20 cellular contexts compared by ENCODE assay signal in genomic region chr3:48569400-48569799, GRCh38. TPM values are rescaled to one million over a fixed set of nuclear protein-coding genes. Genes with fewer than 3 reads are reported as not detected.
DNase-seq lines count a peak whose midpoint lies in the region; ATAC-seq, FAIRE-seq and TF ChIP-seq lines count a peak whose summit lies in the region.
"Had no signal": no experiment of that assay in that cellular context is flagged by ENCODE, and none has a peak within 500 bp of the region (broad histone marks: within the 10 kb centered on the region; RNA-seq: fewer than 3 reads in every experiment).

No MANE protein-coding gene starts in this region.

- POLR2A ChIA-PET in activated naive CD8-positive, alpha-beta T cell treated with anti-CD3 and anti-CD28 coated beads, Interleukin-2, amount 10 ng/mL, durations not matched to agents 7 days and 5 days (lab: Charles Lee) = no interaction called here

- H3K4me3 Mint-ChIP-seq in activated naive CD8-positive, alpha-beta T cell treated with anti-CD3 and anti-CD28 coated beads, Interleukin-2, amount 10 ng/mL, durations not matched to agents 7 days and 5 days = no peak overlapping the region
- no peak overlapping the region for H3K4me3 Mint-ChIP-seq in activated naive CD8-positive, alpha-beta T cell treated with anti-CD3 and anti-CD28 coated beads for 36 hours
- H3K4me3 Mint-ChIP-seq in central memory CD8-positive, alpha-beta T cell = no peak overlapping the region
- no peak overlapping the region for H3K4me3 Mint-ChIP-seq in nephron progenitor cell
- H3K4me3 Mint-ChIP-seq: B cell; CD8-positive, alpha-beta T cell; H9 had no signal

- no peak for TF ChIP-seq CTCF in nephron progenitor cell (IDR thresholded peaks at IDR 0.05)

- no peak for FAIRE-seq in frontal cortex (lab: Jason Lieb, UNC)
- FAIRE-seq: A204.1, G401.6, GM12892 had no signal

- DNase-seq in activated naive CD8-positive, alpha-beta T cell treated with anti-CD3 and anti-CD28 coated beads, Interleukin-2, amount 10 ng/mL, durations not matched to agents 7 days and 5 days = no peak
- DNase-seq in activated naive CD8-positive, alpha-beta T cell treated with anti-CD3 and anti-CD28 coated beads for 36 hours = no peak
- no peak for DNase-seq in central memory CD8-positive, alpha-beta T cell (ENCODE audit: low spot score in 2 of 2)
- no peak for DNase-seq in nephron progenitor cell
- DNase-seq in NCI-H1436 (lab: John Stamatoyannopoulos, UW) = no peak
- DNase-seq in frontal cortex (ENCODE audit: low spot score in 2 of 2) = no peak
- DNase-seq: Caco-2; CD4-positive, CD25-positive, alpha-beta regulatory T cell; CD8-positive, alpha-beta T cell; DMS153; DND-41; GM23248; H9 had no signal

- ATAC-seq in activated naive CD8-positive, alpha-beta T cell treated with anti-CD3 and anti-CD28 coated beads, Interleukin-2, amount 10 ng/mL, durations not matched to agents 7 days and 5 days (ENCODE audit: low read depth) = no peak
- no peak for ATAC-seq in central memory CD8-positive, alpha-beta T cell (replicated peaks; ENCODE audit: extremely low read depth, poor library complexity, severe bottlenecking)
- no peak for ATAC-seq in HG03342 (IDR thresholded peaks at IDR 0.05; ENCODE audit: unreplicated experiment)
- ATAC-seq: CD8-positive, alpha-beta T cell; HCT116 had no signal

- no peaks in the 10 kb centered on the region for H3K27me3 Mint-ChIP-seq in activated naive CD8-positive, alpha-beta T cell treated with anti-CD3 and anti-CD28 coated beads, Interleukin-2, amount 10 ng/mL, durations not matched to agents 7 days and 5 days
- no peaks in the 10 kb centered on the region for H3K27me3 Mint-ChIP-seq in activated naive CD8-positive, alpha-beta T cell treated with anti-CD3 and anti-CD28 coated beads for 36 hours
- H3K27me3 Mint-ChIP-seq in central memory CD8-positive, alpha-beta T cell = no peaks in the 10 kb centered on the region
- peaks cover 6% of the 10 kb centered on the region for H3K27me3 Mint-ChIP-seq in nephron progenitor cell (ENCODE audit: low read depth, poor library complexity)
- H3K27me3 Mint-ChIP-seq: B cell; CD4-positive, CD25-positive, alpha-beta regulatory T cell had no signal

- H3K4me1 Mint-ChIP-seq in activated naive CD8-positive, alpha-beta T cell treated with anti-CD3 and anti-CD28 coated beads, Interleukin-2, amount 10 ng/mL, durations not matched to agents 7 days and 5 days = peaks cover 11% of the 10 kb centered on the region
- peaks cover 6% of the 10 kb centered on the region for H3K4me1 Mint-ChIP-seq in activated naive CD8-positive, alpha-beta T cell treated with anti-CD3 and anti-CD28 coated beads for 36 hours
- H3K4me1 Mint-ChIP-seq in central memory CD8-positive, alpha-beta T cell = no peaks in the 10 kb centered on the region
- H3K4me1 Mint-ChIP-seq in nephron progenitor cell = peaks cover 27% of the 10 kb centered on the region
- H3K4me1 Mint-ChIP-seq: B cell; CD4-positive, CD25-positive, alpha-beta regulatory T cell; H9 had no signal

- peak overlapping the region; percentile 13 for H3K27ac Mint-ChIP-seq in activated naive CD8-positive, alpha-beta T cell treated with anti-CD3 and anti-CD28 coated beads, Interleukin-2, amount 10 ng/mL, durations not matched to agents 7 days and 5 days
- H3K27ac Mint-ChIP-seq in activated naive CD8-positive, alpha-beta T cell treated with anti-CD3 and anti-CD28 coated beads for 36 hours = no peak overlapping the region
- peak overlapping the region; percentile 17 for H3K27ac Mint-ChIP-seq in central memory CD8-positive, alpha-beta T cell (ENCODE audit: low read depth)
- peak overlapping the region; percentile 81 for H3K27ac Mint-ChIP-seq in nephron progenitor cell
- H3K27ac Mint-ChIP-seq: B cell; CD4-positive, CD25-positive, alpha-beta regulatory T cell; CD8-positive, alpha-beta T cell; H9 had no signal

- H3K36me3 Mint-ChIP-seq in activated naive CD8-positive, alpha-beta T cell treated with anti-CD3 and anti-CD28 coated beads, Interleukin-2, amount 10 ng/mL, durations not matched to agents 7 days and 5 days = no peaks in the 10 kb centered on the region
- H3K36me3 Mint-ChIP-seq in activated naive CD8-positive, alpha-beta T cell treated with anti-CD3 and anti-CD28 coated beads for 36 hours = no peaks in the 10 kb centered on the region
- H3K36me3 Mint-ChIP-seq in central memory CD8-positive, alpha-beta T cell (ENCODE audit: insufficient read depth) = no peaks in the 10 kb centered on the region
- H3K36me3 Mint-ChIP-seq in nephron progenitor cell (ENCODE audit: low read depth) = no peaks in the 10 kb centered on the region
- H3K36me3 Mint-ChIP-seq: CD4-positive, CD25-positive, alpha-beta regulatory T cell; CD8-positive, alpha-beta T cell had no signal

- no peaks in the 10 kb centered on the region for H3K9me3 Mint-ChIP-seq in activated naive CD8-positive, alpha-beta T cell treated with anti-CD3 and anti-CD28 coated beads, Interleukin-2, amount 10 ng/mL, durations not matched to agents 7 days and 5 days
- H3K9me3 Mint-ChIP-seq in activated naive CD8-positive, alpha-beta T cell treated with anti-CD3 and anti-CD28 coated beads for 36 hours = no peaks in the 10 kb centered on the region
- H3K9me3 Mint-ChIP-seq in central memory CD8-positive, alpha-beta T cell = no peaks in the 10 kb centered on the region
- H3K9me3 Mint-ChIP-seq in nephron progenitor cell = no peaks in the 10 kb centered on the region
- H3K9me3 Mint-ChIP-seq: CD8-positive, alpha-beta T cell; H9 had no signal

RNA-seq across cellular contexts. Expression of gene UCN2, which starts 5.8 kb away (rescaled TPM):
- total RNA-seq in activated naive CD8-positive, alpha-beta T cell treated with anti-CD3 and anti-CD28 coated beads, Interleukin-2, amount 10 ng/mL, durations not matched to agents 7 days and 5 days = not detected
- not detected for total RNA-seq in activated naive CD8-positive, alpha-beta T cell treated with anti-CD3 and anti-CD28 coated beads for 36 hours
- not detected for total RNA-seq in frontal cortex
- total RNA-seq: B cell; CD4-positive, CD25-positive, alpha-beta regulatory T cell; CD8-positive, alpha-beta T cell had no signal

RNA-seq across cellular contexts. Expression of gene PFKFB4, which starts 12.8 kb away (rescaled TPM):
- 10 to 100 TPM; 56.8 to 60.7 TPM for total RNA-seq in activated naive CD8-positive, alpha-beta T cell treated with anti-CD3 and anti-CD28 coated beads, Interleukin-2, amount 10 ng/mL, durations not matched to agents 7 days and 5 days
- 10 to 100 TPM; 33.7 to 36.1 TPM for total RNA-seq in activated naive CD8-positive, alpha-beta T cell treated with anti-CD3 and anti-CD28 coated beads for 36 hours
- 22.0 TPM for total RNA-seq in frontal cortex

RNA-seq across cellular contexts. Expression of gene COL7A1, which starts 25.7 kb away (rescaled TPM):
- 1 to 10 TPM; 1.0 to 1.6 TPM for total RNA-seq in activated naive CD8-positive, alpha-beta T cell treated with anti-CD3 and anti-CD28 coated beads, Interleukin-2, amount 10 ng/mL, durations not matched to agents 7 days and 5 days
- 1 to 10 TPM; 1.4 to 1.8 TPM for total RNA-seq in activated naive CD8-positive, alpha-beta T cell treated with anti-CD3 and anti-CD28 coated beads for 36 hours
- total RNA-seq in frontal cortex = 1.2 TPM

RNA-seq across cellular contexts. Expression of gene UQCRC1, which starts 40.0 kb away (rescaled TPM):
- total RNA-seq in activated naive CD8-positive, alpha-beta T cell treated with anti-CD3 and anti-CD28 coated beads, Interleukin-2, amount 10 ng/mL, durations not matched to agents 7 days and 5 days = 100 to 1,000 TPM; 144 to 148 TPM
- 100 to 1,000 TPM; 193 to 209 TPM for total RNA-seq in activated naive CD8-positive, alpha-beta T cell treated with anti-CD3 and anti-CD28 coated beads for 36 hours
- 149 TPM for total RNA-seq in frontal cortex

RNA-seq across cellular contexts. Expression of gene TMEM89, which starts 52.2 kb away (rescaled TPM):
- not detected for total RNA-seq in activated naive CD8-positive, alpha-beta T cell treated with anti-CD3 and anti-CD28 coated beads, Interleukin-2, amount 10 ng/mL, durations not matched to agents 7 days and 5 days
- not detected for total RNA-seq in activated naive CD8-positive, alpha-beta T cell treated with anti-CD3 and anti-CD28 coated beads for 36 hours
- total RNA-seq in frontal cortex = not detected
- total RNA-seq: B cell; Caco-2; CD4-positive, CD25-positive, alpha-beta regulatory T cell; CD8-positive, alpha-beta T cell; GM23248; H4 had no signal
